Comparison of ENCODE assay signal across 30 cellular contexts in genomic region chr2:98545591-98545990, GRCh38.
"Had no signal": no experiment of that assay in that cellular context is flagged by ENCODE, and none has a peak within 500 bp of the region (broad histone marks: within the 10 kb centered on the region; RNA-seq: fewer than 3 reads in every experiment).

No MANE protein-coding gene starts in this region.

- H3K4me3 Mint-ChIP-seq: activated B cell treated with CpG ODN at 0.5 μM for 24 hours; activated CD4-positive, alpha-beta memory T cell treated with anti-CD3 and anti-CD28 coated beads, Interleukin-2, amount 10 ng/mL, durations not matched to agents 7 days and 5 days; activated naive CD8-positive, alpha-beta T cell; activated T-cell treated with anti-CD3 and anti-CD28 coated beads, Interleukin-2, amount 50 U/mL, for 24 hours; activated T-cell treated with anti-CD3 and anti-CD28 coated beads, Interleukin-2, amount 50 U/mL, for 72 hours; central memory CD8-positive, alpha-beta T cell; dendritic cell treated with granulocyte-macrophage colony-stimulating factor and Interleukin-4, amounts not matched to agents 40 ng/mL and 50 ng/mL, for 4 days; T-helper 17 cell; T-helper 2 cell treated with Interferon-gamma antibody and Interleukin-4, amounts not matched to agents 5 μg/mL and 100 μg/mL, for 36 hours had no signal

- H3K27ac Mint-ChIP-seq: activated B cell treated with CpG ODN at 0.5 μM for 24 hours; activated CD4-positive, alpha-beta memory T cell treated with anti-CD3 and anti-CD28 coated beads, Interleukin-2, amount 10 ng/mL, durations not matched to agents 7 days and 5 days; activated naive CD8-positive, alpha-beta T cell; activated T-cell treated with anti-CD3 and anti-CD28 coated beads, Interleukin-2, amount 50 U/mL, for 72 hours; dendritic cell treated with granulocyte-macrophage colony-stimulating factor and Interleukin-4, amounts not matched to agents 40 ng/mL and 50 ng/mL, for 4 days; T-helper 2 cell treated with Interferon-gamma antibody and Interleukin-4, amounts not matched to agents 5 μg/mL and 100 μg/mL, for 36 hours had no signal

- H3K27ac ChIP-seq: brain microvascular endothelial cell, coronary artery, epithelial cell of prostate, WERI-Rb-1 had no signal

- H3K9me3 Mint-ChIP-seq: activated B cell treated with CpG ODN at 0.5 μM for 24 hours; activated CD4-positive, alpha-beta memory T cell treated with anti-CD3 and anti-CD28 coated beads, Interleukin-2, amount 10 ng/mL, durations not matched to agents 7 days and 5 days; activated T-cell treated with anti-CD3 and anti-CD28 coated beads, Interleukin-2, amount 50 U/mL, for 24 hours; activated T-cell treated with anti-CD3 and anti-CD28 coated beads, Interleukin-2, amount 50 U/mL, for 72 hours; central memory CD8-positive, alpha-beta T cell; dendritic cell treated with granulocyte-macrophage colony-stimulating factor and Interleukin-4, amounts not matched to agents 40 ng/mL and 50 ng/mL, for 4 days; T-helper 2 cell treated with Interferon-gamma antibody and Interleukin-4, amounts not matched to agents 5 μg/mL and 100 μg/mL, for 36 hours had no signal

- DNase-seq: activated B cell treated with CpG ODN at 0.5 μM for 24 hours; activated CD4-positive, alpha-beta memory T cell treated with anti-CD3 and anti-CD28 coated beads, Interleukin-2, amount 10 ng/mL, durations not matched to agents 7 days and 5 days; activated CD4-positive, alpha-beta T cell treated with anti-CD3 and anti-CD28 coated beads for 48 hours; activated CD4-positive, alpha-beta T cell treated with anti-CD3 and anti-CD28 coated beads, Interleukin-2, amount 50 U/mL, for 4 hours; activated CD8-positive, alpha-beta memory T cell treated with anti-CD3 and anti-CD28 coated beads, Interleukin-2, amount 50 U/mL, for 48 hours; activated effector memory CD4-positive, alpha-beta T cell treated with Interleukin-2 at 50 U/mL for 16 hours; activated gamma-delta T cell treated with Interleukin-2 at 50 U/mL for 16 hours; activated naive CD4-positive, alpha-beta T cell treated with anti-CD3 and anti-CD28 coated beads, Interleukin-2, amount 50 U/mL, for 16 hours; activated naive CD4-positive, alpha-beta T cell treated with Interleukin-2 at 50 U/mL for 16 hours; activated T-cell treated with anti-CD3 and anti-CD28 coated beads for 4 hours; activated T-cell treated with anti-CD3 and anti-CD28 coated beads, Interleukin-2, amount 50 U/mL, for 24 hours; activated T-cell treated with anti-CD3 and anti-CD28 coated beads, Interleukin-2, amount 50 U/mL, for 72 hours; amniotic stem cell; anterior cingulate cortex; brain microvascular endothelial cell; effector memory CD4-positive, alpha-beta T cell; foreskin fibroblast; head of caudate nucleus; T-helper 1 cell; T-helper 17 cell; T1000; WERI-Rb-1 had no signal

- H3K27me3 Mint-ChIP-seq: activated B cell treated with CpG ODN at 0.5 μM for 24 hours; activated CD4-positive, alpha-beta memory T cell treated with anti-CD3 and anti-CD28 coated beads, Interleukin-2, amount 10 ng/mL, durations not matched to agents 7 days and 5 days; activated naive CD8-positive, alpha-beta T cell; activated T-cell treated with anti-CD3 and anti-CD28 coated beads, Interleukin-2, amount 50 U/mL, for 24 hours; central memory CD8-positive, alpha-beta T cell; dendritic cell treated with granulocyte-macrophage colony-stimulating factor and Interleukin-4, amounts not matched to agents 40 ng/mL and 50 ng/mL, for 4 days; T-helper 17 cell had no signal

- ATAC-seq: activated CD4-positive, CD25-positive, alpha-beta regulatory T cell treated with anti-CD3 and anti-CD28 coated beads, Interleukin-2, amount 50 U/mL, for 24 hours; activated T-cell treated with anti-CD3 and anti-CD28 coated beads, Interleukin-2, amount 50 U/mL, for 72 hours; T-helper 17 cell had no signal

- H3K4me3 ChIP-seq: coronary artery, dorsolateral prefrontal cortex had no signal

- H3K27me3 ChIP-seq: brain microvascular endothelial cell, dorsolateral prefrontal cortex had no signal
